In genomic region chr2:160862226-160862625, GRCh38 we compare ENCODE assay signal across 33 cellular contexts.
DNase-seq lines count a peak whose midpoint lies in the region; ATAC-seq, FAIRE-seq and TF ChIP-seq lines count a peak whose summit lies in the region.
"Had no signal": no experiment of that assay in that cellular context is flagged by ENCODE, and none has a peak within 500 bp of the region (broad histone marks: within the 10 kb centered on the region; RNA-seq: fewer than 3 reads in every experiment).

No MANE protein-coding gene starts in this region.

- no peak for TF ChIP-seq RAD21 in A549 (conservative IDR thresholded peaks at IDR 0.05 in 1 of 2, IDR thresholded peaks at IDR 0.05 in 1 of 2)

- H2BK12ac ChIP-seq in trophoblast cell (ENCODE audit: low read length), result no peak overlapping the region

- H3K79me2 ChIP-seq in smooth muscle cell (ENCODE audit: low read depth) (no peaks in the 10 kb centered on the region), trophoblast cell (ENCODE audit: control insufficient read depth, insufficient read depth, low read length, poor library complexity) (no peaks in the 10 kb centered on the region)

- no peak overlapping the region for H4K91ac ChIP-seq in trophoblast cell (ENCODE audit: low read depth, low read length)

- H3K36me3 Mint-ChIP-seq in nephron (ENCODE audit: low read depth), result no peaks in the 10 kb centered on the region
- H3K36me3 Mint-ChIP-seq: CD14-positive monocyte; CD4-positive, alpha-beta memory T cell; CD4-positive, CD25-positive, alpha-beta regulatory T cell; CD8-positive, alpha-beta T cell had no signal

- H3K4me1 Mint-ChIP-seq in nephron, result peaks cover 27% of the 10 kb centered on the region
- H3K4me1 Mint-ChIP-seq: B cell; CD14-positive monocyte; CD4-positive, CD25-positive, alpha-beta regulatory T cell had no signal

- no peaks in the 10 kb centered on the region for H3K27me3 Mint-ChIP-seq in nephron (ENCODE audit: low read depth)
- H3K27me3 Mint-ChIP-seq: CD4-positive, alpha-beta T cell had no signal

- H3K18ac ChIP-seq in trophoblast cell (ENCODE audit: low read length), result no peak overlapping the region

- CTCF ChIA-PET in A549 (lab: Yijun Ruan, JAX), result no interaction called here

- ATAC-seq in A549, result no peak
- ATAC-seq: CD8-positive, alpha-beta T cell had no signal

- WGBS in A549 (ENCODE audit: missing lambda C conversion rate), result 65% methylated on average over 2 of the region's 2 CpGs
- 76% methylated on average over 2 of the region's 2 CpGs for WGBS in smooth muscle cell (ENCODE audit: low lambda C conversion rate)
- WGBS in trophoblast cell (ENCODE audit: extremely low coverage, insufficient coverage, insufficient read length), result no CpG with 5 or more reads among the region's 2 CpGs

- TF ChIP-seq POLR2A in A549 (IDR thresholded peaks at IDR 0.05; ENCODE audit: low read length), result no peak

- no peaks in the 10 kb centered on the region for H3K9me3 Mint-ChIP-seq in nephron
- H3K9me3 Mint-ChIP-seq: CD14-positive monocyte; CD4-positive, alpha-beta T cell; CD8-positive, alpha-beta T cell had no signal

- TF ChIP-seq CTCF in A549 (IDR thresholded peaks at IDR 0.05) (no peak), nephron (IDR thresholded peaks at IDR 0.05; ENCODE audit: unreplicated experiment in 3 of 3) (no peak), smooth muscle cell (IDR thresholded peaks at IDR 0.05; ENCODE audit: borderline replicate concordance, insufficient read depth, poor library complexity, severe bottlenecking) (no peak)

- no peak overlapping the region for H3K23ac ChIP-seq in trophoblast cell (ENCODE audit: low read length)

- H3K4me1 ChIP-seq in A549, result peaks cover 6% of the 10 kb centered on the region; the same call in 1 of the 3 replicates
- no peaks in the 10 kb centered on the region for H3K4me1 ChIP-seq in smooth muscle cell (ENCODE audit: low read depth)
- no peaks in the 10 kb centered on the region for H3K4me1 ChIP-seq in trophoblast cell (ENCODE audit: control insufficient read depth in 1 of 2, insufficient read depth in 2 of 2, low read length in 2 of 2)
- H3K4me1 ChIP-seq: BE2C; BLaER1; BLaER1 treated with 17β-estradiol and CSF1 and Interleukin-3, amounts not matched to agents 10 nM and 100 nM; Caco-2 had no signal

- no peak overlapping the region for H2BK5ac ChIP-seq in trophoblast cell (ENCODE audit: low read depth, low read length, poor library complexity)

- no peak overlapping the region for H2BK120ac ChIP-seq in trophoblast cell (ENCODE audit: insufficient read depth, low read length, poor library complexity)

- no peak for FAIRE-seq in A549 (lab: Jason Lieb, UNC)
- FAIRE-seq: A204.1, D721Med had no signal

- H4K12ac ChIP-seq in trophoblast cell (ENCODE audit: low read depth, low read length), result no peak overlapping the region

- no peak for TF ChIP-seq EP300 in A549 (IDR thresholded peaks at IDR 0.05)

- H4K8ac ChIP-seq in trophoblast cell (ENCODE audit: low read depth, low read length), result no peak overlapping the region

- H4K20me1 ChIP-seq in smooth muscle cell (ENCODE audit: low read depth), result no peaks in the 10 kb centered on the region
- H4K20me1 ChIP-seq: BLaER1; BLaER1 treated with 17β-estradiol and CSF1 and Interleukin-3, amounts not matched to agents 10 nM and 100 nM had no signal

- H3K4me2 ChIP-seq in A549 (no peak overlapping the region), smooth muscle cell (no peak overlapping the region), trophoblast cell (ENCODE audit: low read length) (no peak overlapping the region)
- H3K4me2 ChIP-seq: BLaER1; BLaER1 treated with 17β-estradiol and CSF1 and Interleukin-3, amounts not matched to agents 10 nM and 100 nM had no signal

- no peak overlapping the region for H3K4ac ChIP-seq in trophoblast cell (ENCODE audit: low read depth, low read length)

- no peaks in the 10 kb centered on the region for H3K27me3 ChIP-seq in smooth muscle cell (ENCODE audit: low read depth)
- no peaks in the 10 kb centered on the region for H3K27me3 ChIP-seq in trophoblast cell (ENCODE audit: insufficient read depth, low read length)
- H3K27me3 ChIP-seq: BE2C; BLaER1; BLaER1 treated with 17β-estradiol and CSF1 and Interleukin-3, amounts not matched to agents 10 nM and 100 nM had no signal

- H3K27ac ChIP-seq in A549, result no peak overlapping the region
- no peak overlapping the region for H3K27ac ChIP-seq in smooth muscle cell (ENCODE audit: low read depth)
- no peak overlapping the region for H3K27ac ChIP-seq in trophoblast cell (ENCODE audit: low read depth, low read length)
- H3K27ac ChIP-seq: 22Rv1; BLaER1; BLaER1 treated with 17β-estradiol and CSF1 and Interleukin-3, amounts not matched to agents 10 nM and 100 nM; C4-2B had no signal

- H3K27ac Mint-ChIP-seq in nephron, result peak overlapping the region; percentile 39 to 81 (median 79)
- H3K27ac Mint-ChIP-seq: B cell; CD14-positive monocyte; CD4-positive, alpha-beta memory T cell; CD4-positive, alpha-beta T cell; CD4-positive, CD25-positive, alpha-beta regulatory T cell; CD8-positive, alpha-beta memory T cell; CD8-positive, alpha-beta T cell had no signal

- no peak overlapping the region for H2AK5ac ChIP-seq in trophoblast cell (ENCODE audit: low read length)

- no peak overlapping the region for H3K4me3 Mint-ChIP-seq in nephron
- H3K4me3 Mint-ChIP-seq: B cell; CD14-positive monocyte; CD4-positive, alpha-beta memory T cell; CD4-positive, alpha-beta T cell; CD4-positive, CD25-positive, alpha-beta regulatory T cell; CD8-positive, alpha-beta memory T cell; CD8-positive, alpha-beta T cell had no signal

- DNase-seq in A549 (ENCODE audit: low read depth in 1 of 2, low spot score in 1 of 2), result no peak
- no peak for DNase-seq in smooth muscle cell (lab: John Stamatoyannopoulos, UW; ENCODE audit: unreplicated experiment)
- no peak for DNase-seq in NCI-H345 treated with DMSO at 0.1 percent for 48 hours (lab: John Stamatoyannopoulos, UW; ENCODE audit: unreplicated experiment)
- DNase-seq in trophoblast cell, result no peak
- DNase-seq in AML-193 (lab: John Stamatoyannopoulos, UW), result no peak
- DNase-seq: 8988T; ACHN; BE2C; C1 segment of cervical spinal cord; Caco-2; Calu3; CD4-positive, alpha-beta memory T cell; CD4-positive, alpha-beta T cell; CD4-positive, CD25-positive, alpha-beta regulatory T cell; CD8-positive, alpha-beta memory T cell; CD8-positive, alpha-beta T cell; COR-L47; DMS 273 treated with DMSO at 0.1 percent for 48 hours; DMS153; DMS53; DMS79; DMS79 treated with DMSO at 0.1 percent for 48 hours; DND-41; EL had no signal

- H3F3A ChIP-seq in smooth muscle cell (ENCODE audit: low read depth), result no peaks in the 10 kb centered on the region

- H3K9ac ChIP-seq in smooth muscle cell (ENCODE audit: low read depth) (no peak overlapping the region), trophoblast cell (ENCODE audit: low read length) (no peak overlapping the region)
- H3K9ac ChIP-seq: BLaER1; BLaER1 treated with 17β-estradiol and CSF1 and Interleukin-3, amounts not matched to agents 10 nM and 100 nM had no signal

- H3K9me3 ChIP-seq in A549, result no peaks in the 10 kb centered on the region
- no peaks in the 10 kb centered on the region for H3K9me3 ChIP-seq in smooth muscle cell (replicated peaks; ENCODE audit: low read depth)
- H3K9me3 ChIP-seq in trophoblast cell (ENCODE audit: insufficient read depth, low read depth, low read length), result no peaks in the 10 kb centered on the region
- H3K9me3 ChIP-seq: BE2C; BLaER1; BLaER1 treated with 17β-estradiol and CSF1 and Interleukin-3, amounts not matched to agents 10 nM and 100 nM; Caco-2 had no signal

- H3K36me3 ChIP-seq in smooth muscle cell (ENCODE audit: low read depth) (no peaks in the 10 kb centered on the region), trophoblast cell (ENCODE audit: control insufficient read depth in 1 of 2, insufficient read depth in 2 of 2, low read length in 2 of 2) (no peaks in the 10 kb centered on the region)
- H3K36me3 ChIP-seq: BE2C; BLaER1; BLaER1 treated with 17β-estradiol and CSF1 and Interleukin-3, amounts not matched to agents 10 nM and 100 nM had no signal

- H3K79me1 ChIP-seq in trophoblast cell (ENCODE audit: low read length), result no peaks in the 10 kb centered on the region

- H3K14ac ChIP-seq in trophoblast cell (ENCODE audit: low read length), result no peak overlapping the region

- peak overlapping the region; percentile 18 for H2AFZ ChIP-seq in smooth muscle cell (ENCODE audit: low read depth)
- H2AFZ ChIP-seq in trophoblast cell (ENCODE audit: insufficient read depth, low read length, poor library complexity), result no peak overlapping the region

- POLR2A ChIA-PET in A549 (lab: Yijun Ruan, JAX), result no interaction called here

- H3K4me3 ChIP-seq in A549 (no peak overlapping the region), smooth muscle cell (no peak overlapping the region), trophoblast cell (ENCODE audit: low read depth, low read length) (no peak overlapping the region)
- H3K4me3 ChIP-seq: BLaER1; BLaER1 treated with 17β-estradiol and CSF1 and Interleukin-3, amounts not matched to agents 10 nM and 100 nM had no signal

TF ChIP-seq in A549, 52 proteins besides CTCF, POLR2A, EP300 and RAD21 (continues in another document):
- TF ChIP-seq ZC3H11A (IDR thresholded peaks at IDR 0.05), result no peak
- TF ChIP-seq USF2 (IDR thresholded peaks at IDR 0.05), result no peak
- TF ChIP-seq CBX8 (IDR thresholded peaks at IDR 0.05), result 0 out of 2 replicates have a peak, but pooled peaks have one; percentile 57
- TF ChIP-seq RNF2 (IDR thresholded peaks at IDR 0.05; ENCODE audit: borderline replicate concordance, low read depth), result peak; percentile 59; the same call in 1 of the 2 replicates
